1 cellular context compared by ENCODE assay signal in genomic region chr11:61781585-61781984, GRCh38.
TF ChIP-seq lines count a peak whose summit lies in the region.

No MANE protein-coding gene starts in this region.

TF ChIP-seq in WTC11, 78 proteins besides CTCF, POLR2A, EP300 and RAD21 (continued from another document):
- TF ChIP-seq, protein P1, sequence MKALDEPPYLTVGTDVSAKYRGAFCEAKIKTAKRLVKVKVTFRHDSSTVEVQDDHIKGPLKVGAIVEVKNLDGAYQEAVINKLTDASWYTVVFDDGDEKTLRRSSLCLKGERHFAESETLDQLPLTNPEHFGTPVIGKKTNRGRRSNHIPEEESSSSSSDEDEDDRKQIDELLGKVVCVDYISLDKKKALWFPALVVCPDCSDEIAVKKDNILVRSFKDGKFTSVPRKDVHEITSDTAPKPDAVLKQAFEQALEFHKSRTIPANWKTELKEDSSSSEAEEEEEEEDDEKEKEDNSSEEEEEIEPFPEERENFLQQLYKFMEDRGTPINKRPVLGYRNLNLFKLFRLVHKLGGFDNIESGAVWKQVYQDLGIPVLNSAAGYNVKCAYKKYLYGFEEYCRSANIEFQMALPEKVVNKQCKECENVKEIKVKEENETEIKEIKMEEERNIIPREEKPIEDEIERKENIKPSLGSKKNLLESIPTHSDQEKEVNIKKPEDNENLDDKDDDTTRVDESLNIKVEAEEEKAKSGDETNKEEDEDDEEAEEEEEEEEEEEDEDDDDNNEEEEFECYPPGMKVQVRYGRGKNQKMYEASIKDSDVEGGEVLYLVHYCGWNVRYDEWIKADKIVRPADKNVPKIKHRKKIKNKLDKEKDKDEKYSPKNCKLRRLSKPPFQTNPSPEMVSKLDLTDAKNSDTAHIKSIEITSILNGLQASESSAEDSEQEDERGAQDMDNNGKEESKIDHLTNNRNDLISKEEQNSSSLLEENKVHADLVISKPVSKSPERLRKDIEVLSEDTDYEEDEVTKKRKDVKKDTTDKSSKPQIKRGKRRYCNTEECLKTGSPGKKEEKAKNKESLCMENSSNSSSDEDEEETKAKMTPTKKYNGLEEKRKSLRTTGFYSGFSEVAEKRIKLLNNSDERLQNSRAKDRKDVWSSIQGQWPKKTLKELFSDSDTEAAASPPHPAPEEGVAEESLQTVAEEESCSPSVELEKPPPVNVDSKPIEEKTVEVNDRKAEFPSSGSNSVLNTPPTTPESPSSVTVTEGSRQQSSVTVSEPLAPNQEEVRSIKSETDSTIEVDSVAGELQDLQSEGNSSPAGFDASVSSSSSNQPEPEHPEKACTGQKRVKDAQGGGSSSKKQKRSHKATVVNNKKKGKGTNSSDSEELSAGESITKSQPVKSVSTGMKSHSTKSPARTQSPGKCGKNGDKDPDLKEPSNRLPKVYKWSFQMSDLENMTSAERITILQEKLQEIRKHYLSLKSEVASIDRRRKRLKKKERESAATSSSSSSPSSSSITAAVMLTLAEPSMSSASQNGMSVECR (CRISPR knock-in tag; IDR thresholded peaks at IDR 0.05; ENCODE audit: borderline replicate concordance): no peak
